ENCODE assay signal across 17 cellular contexts in the genomic region with DNA sequence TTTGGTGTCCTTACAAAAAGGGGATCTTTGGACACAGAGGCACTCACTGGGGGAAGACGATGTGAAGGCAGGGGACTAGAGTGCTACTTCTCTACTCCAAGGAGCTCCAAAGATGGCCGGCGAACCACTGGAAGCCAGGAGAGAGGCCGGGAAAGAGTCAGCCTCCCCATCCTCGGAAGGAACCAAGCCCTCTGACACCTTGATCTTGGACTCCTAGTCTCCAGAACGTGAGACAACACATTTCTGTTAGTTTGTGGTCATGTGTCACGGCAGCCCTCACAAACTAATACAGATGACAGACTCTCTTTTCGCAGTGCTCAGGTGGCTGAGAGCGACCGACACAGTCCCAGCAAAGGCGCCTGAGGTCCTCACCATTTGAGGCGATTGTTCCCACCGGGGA. TPM values are rescaled to one million over a fixed set of nuclear protein-coding genes. Genes with fewer than 3 reads are reported as not detected.
A peak's percentile ranks its signal among the peaks of the same experiment; 100 is the strongest.
DNase-seq lines count a peak whose midpoint lies in the region; ATAC-seq and TF ChIP-seq lines count a peak whose summit lies in the region.
"Had no signal": no experiment of that assay in that cellular context is flagged by ENCODE, and none has a peak within 500 bp of the region (broad histone marks: within the 10 kb centered on the region; RNA-seq: fewer than 3 reads in every experiment).

No MANE protein-coding gene starts in this region.

- 84 to 94% (median 86%) methylated on average over 5 to 13 of the region's 13 CpGs for WGBS in stomach, 5 donors

- peaks cover 10 to 29% of the 10 kb centered on the region in 2 donors for H3K27me3 Mint-ChIP-seq in natural killer cell (ENCODE audit: low read depth in 2 of 2)
- peaks cover 11 to 25% of the 10 kb centered on the region in 2 donors for H3K27me3 Mint-ChIP-seq in natural killer cell treated with Interleukin-12 subunit alpha and Interleukin-12 subunit beta and Interleukin-15 and Interleukin-18, amount 100 ng/mL, for 72 hours
- peaks cover 20 to 47% of the 10 kb centered on the region in 2 donors for H3K27me3 Mint-ChIP-seq in effector memory CD8-positive, alpha-beta T cell

- intact Hi-C loops in natural killer cell (cut with micrococcal nuclease) = no loop called here
- intact Hi-C loops in stomach (cut with DNase I; ENCODE audit: low total_unique reads) = no loop called here

- no peaks in the 10 kb centered on the region for H3K36me3 ChIP-seq in stomach
- H3K36me3 ChIP-seq: SJSA1 had no signal

- TF ChIP-seq POLR2A in stomach (IDR thresholded peaks at IDR 0.05) = no peak

- no peaks in the 10 kb centered on the region for H3K9me3 Mint-ChIP-seq in natural killer cell
- H3K9me3 Mint-ChIP-seq in natural killer cell treated with Interleukin-12 subunit alpha and Interleukin-12 subunit beta and Interleukin-15 and Interleukin-18, amount 100 ng/mL, for 72 hours = no peaks in the 10 kb centered on the region
- H3K9me3 Mint-ChIP-seq in effector memory CD8-positive, alpha-beta T cell = no peaks in the 10 kb centered on the region
- H3K9me3 Mint-ChIP-seq: CD4-positive, CD25-positive, alpha-beta regulatory T cell had no signal

- H3K4me3 Mint-ChIP-seq in natural killer cell = no peak overlapping the region
- no peak overlapping the region for H3K4me3 Mint-ChIP-seq in natural killer cell treated with Interleukin-12 subunit alpha and Interleukin-12 subunit beta and Interleukin-15 and Interleukin-18, amount 100 ng/mL, for 72 hours
- no peak overlapping the region for H3K4me3 Mint-ChIP-seq in effector memory CD8-positive, alpha-beta T cell
- H3K4me3 Mint-ChIP-seq: CD4-positive, CD25-positive, alpha-beta regulatory T cell had no signal

- no peak for ATAC-seq in natural killer cell
- ATAC-seq in natural killer cell treated with Interleukin-12 subunit alpha and Interleukin-12 subunit beta and Interleukin-15 and Interleukin-18, amount 100 ng/mL, for 72 hours = no peak
- ATAC-seq in effector memory CD8-positive, alpha-beta T cell (replicated peaks) = no peak
- ATAC-seq: Right ventricle myocardium inferior had no signal

- H3K27ac ChIP-seq in stomach = no peak overlapping the region
- H3K27ac ChIP-seq: KMS-11, SJSA1 had no signal

- H3K27me3 ChIP-seq in stomach = peaks cover 0 to 35% (median 0%) of the 10 kb centered on the region in 3 donors

- TF ChIP-seq EP300 in stomach (IDR thresholded peaks at IDR 0.05) = no peak

- TF ChIP-seq CTCF in natural killer cell (IDR thresholded peaks at IDR 0.05) = no peak
- no peak for TF ChIP-seq CTCF in stomach (IDR thresholded peaks at IDR 0.05)

- H3K4me1 ChIP-seq in stomach = no peaks in the 10 kb centered on the region
- H3K4me1 ChIP-seq: SJSA1 had no signal

- no peaks in the 10 kb centered on the region for H3K36me3 Mint-ChIP-seq in natural killer cell
- no peaks in the 10 kb centered on the region for H3K36me3 Mint-ChIP-seq in natural killer cell treated with Interleukin-12 subunit alpha and Interleukin-12 subunit beta and Interleukin-15 and Interleukin-18, amount 100 ng/mL, for 72 hours
- H3K36me3 Mint-ChIP-seq in effector memory CD8-positive, alpha-beta T cell (ENCODE audit: insufficient read depth) = no peaks in the 10 kb centered on the region
- H3K36me3 Mint-ChIP-seq: CD4-positive, CD25-positive, alpha-beta regulatory T cell had no signal

- H3K4me1 Mint-ChIP-seq in natural killer cell = no peaks in the 10 kb centered on the region
- H3K4me1 Mint-ChIP-seq in natural killer cell treated with Interleukin-12 subunit alpha and Interleukin-12 subunit beta and Interleukin-15 and Interleukin-18, amount 100 ng/mL, for 72 hours (ENCODE audit: low read depth in 2 of 2) = no peaks in the 10 kb centered on the region
- H3K4me1 Mint-ChIP-seq in effector memory CD8-positive, alpha-beta T cell (ENCODE audit: low read depth in 2 of 2) = no peaks in the 10 kb centered on the region
- H3K4me1 Mint-ChIP-seq: CD4-positive, CD25-positive, alpha-beta regulatory T cell had no signal

- no peak overlapping the region for H3K4me3 ChIP-seq in stomach
- H3K4me3 ChIP-seq: SJSA1 had no signal

- no peaks in the 10 kb centered on the region for H3K9me3 ChIP-seq in stomach
- H3K9me3 ChIP-seq: SJSA1 had no signal

- DNase-seq in natural killer cell = peak; percentile 3
- DNase-seq in natural killer cell treated with Interleukin-12 subunit alpha and Interleukin-12 subunit beta and Interleukin-15 and Interleukin-18, amount 100 ng/mL, for 72 hours (ENCODE audit: low spot score) = no peak
- peak; percentile 43 for DNase-seq in islet precursor cell
- DNase-seq in stomach = peak; percentile 9
- no peak for DNase-seq in midbrain (lab: John Stamatoyannopoulos, UW)
- no peak for DNase-seq in effector memory CD8-positive, alpha-beta T cell
- no peak for DNase-seq in MV-4-11 (lab: John Stamatoyannopoulos, UW)
- DNase-seq: CD4-positive, CD25-positive, alpha-beta regulatory T cell; DMS79; NCI-H1105; NCI-H446 treated with DMSO at 0.1 percent for 48 hours; NCI-H526 treated with DMSO at 0.1 percent for 48 hours; OCI-M1 had no signal

- no peak overlapping the region for H3K27ac Mint-ChIP-seq in natural killer cell
- H3K27ac Mint-ChIP-seq in natural killer cell treated with Interleukin-12 subunit alpha and Interleukin-12 subunit beta and Interleukin-15 and Interleukin-18, amount 100 ng/mL, for 72 hours = no peak overlapping the region
- H3K27ac Mint-ChIP-seq in effector memory CD8-positive, alpha-beta T cell = no peak overlapping the region
- H3K27ac Mint-ChIP-seq: CD4-positive, CD25-positive, alpha-beta regulatory T cell had no signal

RNA-seq across cellular contexts. Expression of gene ATP2B2, which starts 24.4 kb away (rescaled TPM):
- total RNA-seq in natural killer cell (not detected), stomach (under 1 TPM in 1 of 5 donors, not detected in 4; 0.37 TPM)
- total RNA-seq in natural killer cell treated with Interleukin-12 subunit alpha and Interleukin-12 subunit beta and Interleukin-15 and Interleukin-18, amount 100 ng/mL, for 72 hours = not detected
- polyA plus RNA-seq in stomach = under 1 TPM in 1 of 3 donors, not detected in 2; 0.03 TPM
- total RNA-seq: CD4-positive, CD25-positive, alpha-beta regulatory T cell; SJSA1 had no signal
- polyA plus RNA-seq: BJ had no signal

Comparison
In these comparisons a context has a peak if more than half of its experiments do, and no peak if none do; other contexts are left out.
1. DNase-seq: peak in natural killer cell (single experiment), islet precursor cell (single experiment) and stomach (single experiment); none in natural killer cell treated with Interleukin-12 subunit alpha and Interleukin-12 subunit beta and Interleukin-15 and Interleukin-18, amount 100 ng/mL, for 72 hours (single experiment), midbrain (single experiment), effector memory CD8-positive, alpha-beta T cell (0 of 3) and MV-4-11 (single experiment).